In the genomic region with DNA sequence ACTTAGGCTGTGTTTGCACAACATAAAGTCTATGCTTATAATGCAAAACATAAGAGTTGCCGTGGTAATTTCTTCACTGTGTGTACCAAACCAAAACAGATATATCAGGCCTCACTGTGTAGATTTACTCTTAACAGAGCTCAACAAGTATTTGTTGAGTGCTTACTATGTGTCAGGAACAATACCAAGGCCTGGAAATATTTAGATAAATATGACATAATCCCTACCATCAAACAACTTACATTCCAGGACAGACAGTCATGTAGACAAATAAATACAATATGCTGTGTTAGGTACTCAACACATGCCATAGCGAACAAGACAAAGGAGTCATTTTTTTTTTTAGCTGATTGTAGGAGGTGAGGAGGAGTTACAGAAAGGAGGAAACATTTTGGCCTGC, we compare ENCODE assay signal across 21 cellular contexts.
A peak's percentile ranks its signal among the peaks of the same experiment; 100 is the strongest.
DNase-seq lines count a peak whose midpoint lies in the region; ATAC-seq, FAIRE-seq and TF ChIP-seq lines count a peak whose summit lies in the region.
"Had no signal": no experiment of that assay in that cellular context is flagged by ENCODE, and none has a peak within 500 bp of the region (broad histone marks: within the 10 kb centered on the region; RNA-seq: fewer than 3 reads in every experiment).

No MANE protein-coding gene starts in this region.

- H2AFZ ChIP-seq in PC-3 (ENCODE audit: low read length) (peak overlapping the region; percentile 20; the same call in 1 of the 2 replicates), GM23338 (no peak overlapping the region)

- H3K27ac Mint-ChIP-seq in activated naive CD8-positive, alpha-beta T cell treated with anti-CD3 and anti-CD28 coated beads for 36 hours = no peak overlapping the region
- H3K27ac Mint-ChIP-seq in stimulated activated naive B cell treated with anti-CD40 and anti-IgM and Interleukin-4, amounts not matched to agents 10 μg/mL and 1 μg/mL and 100 μg/mL, for 72 hours = no peak overlapping the region
- H3K27ac Mint-ChIP-seq in GM23338 = no peak overlapping the region
- H3K27ac Mint-ChIP-seq: activated CD4-positive, alpha-beta T cell treated with anti-CD3 and anti-CD28 coated beads for 36 hours; activated naive CD8-positive, alpha-beta T cell treated with anti-CD3 and anti-CD28 coated beads, Interleukin-2, amount 10 ng/mL, durations not matched to agents 7 days and 5 days; HFFc6; progenitor cell of endocrine pancreas; stimulated activated naive CD8-positive, alpha-beta T cell treated with anti-CD3 and anti-CD28 coated beads, Interleukin-15, Interleukin-2, amounts not matched to agents 100 ng/mL and 50 ng/mL, for 24 hours; T-helper 2 cell treated with Interferon-gamma antibody and Interleukin-4, amounts not matched to agents 5 μg/mL and 100 μg/mL, for 36 hours had no signal

- H3K9me3 ChIP-seq in PC-3 (ENCODE audit: low read length) = no peaks in the 10 kb centered on the region
- H3K9me3 ChIP-seq in mucosa of descending colon = no peaks in the 10 kb centered on the region
- H3K9me3 ChIP-seq: heart left ventricle, thoracic aorta had no signal

- H3K4me2 ChIP-seq in PC-3 (ENCODE audit: low read length) (no peak overlapping the region), GM23338 (no peak overlapping the region)

- no peaks in the 10 kb centered on the region for H3K27me3 Mint-ChIP-seq in activated naive CD8-positive, alpha-beta T cell treated with anti-CD3 and anti-CD28 coated beads for 36 hours
- no peaks in the 10 kb centered on the region for H3K27me3 Mint-ChIP-seq in stimulated activated naive B cell treated with anti-CD40 and anti-IgM and Interleukin-4, amounts not matched to agents 10 μg/mL and 1 μg/mL and 100 μg/mL, for 72 hours
- no peaks in the 10 kb centered on the region for H3K27me3 Mint-ChIP-seq in GM23338 (ENCODE audit: insufficient read depth, low read depth, poor library complexity)
- H3K27me3 Mint-ChIP-seq: activated CD4-positive, alpha-beta T cell treated with anti-CD3 and anti-CD28 coated beads for 36 hours; activated naive CD8-positive, alpha-beta T cell treated with anti-CD3 and anti-CD28 coated beads, Interleukin-2, amount 10 ng/mL, durations not matched to agents 7 days and 5 days; progenitor cell of endocrine pancreas; stimulated activated naive CD8-positive, alpha-beta T cell treated with anti-CD3 and anti-CD28 coated beads, Interleukin-15, Interleukin-2, amounts not matched to agents 100 ng/mL and 50 ng/mL, for 24 hours had no signal

- H3K4me1 ChIP-seq in PC-3 (ENCODE audit: insufficient read depth, low read length) = peaks cover 16% of the 10 kb centered on the region; the same call in 1 of the 2 replicates
- H3K4me1 ChIP-seq in mucosa of descending colon (ENCODE audit: low read depth) = no peaks in the 10 kb centered on the region
- peaks cover 7% of the 10 kb centered on the region; the same call in 1 of the 2 replicates for H3K4me1 ChIP-seq in GM23338 (ENCODE audit: insufficient read depth)
- H3K4me1 ChIP-seq: heart left ventricle had no signal

- in situ Hi-C loops in ACHN (cut with HindIII; ENCODE audit: low pct_ligation_motif_present, low pct_unique_long_range_greater_than_20kb, low sequenced_read_pairs) = no loop called here

- H3K4me3 Mint-ChIP-seq in activated naive CD8-positive, alpha-beta T cell treated with anti-CD3 and anti-CD28 coated beads for 36 hours = no peak overlapping the region
- H3K4me3 Mint-ChIP-seq in stimulated activated naive B cell treated with anti-CD40 and anti-IgM and Interleukin-4, amounts not matched to agents 10 μg/mL and 1 μg/mL and 100 μg/mL, for 72 hours = no peak overlapping the region
- no peak overlapping the region for H3K4me3 Mint-ChIP-seq in GM23338
- H3K4me3 Mint-ChIP-seq: activated CD4-positive, alpha-beta T cell treated with anti-CD3 and anti-CD28 coated beads for 36 hours; activated naive CD8-positive, alpha-beta T cell treated with anti-CD3 and anti-CD28 coated beads, Interleukin-2, amount 10 ng/mL, durations not matched to agents 7 days and 5 days; HFFc6; stimulated activated naive CD8-positive, alpha-beta T cell treated with anti-CD3 and anti-CD28 coated beads, Interleukin-15, Interleukin-2, amounts not matched to agents 100 ng/mL and 50 ng/mL, for 24 hours; T-helper 2 cell treated with Interferon-gamma antibody and Interleukin-4, amounts not matched to agents 5 μg/mL and 100 μg/mL, for 36 hours had no signal

- CTCF ChIA-PET in PC-3 (lab: Charles Lee) = no interaction called here

- H3K36me3 Mint-ChIP-seq in activated naive CD8-positive, alpha-beta T cell treated with anti-CD3 and anti-CD28 coated beads for 36 hours = no peaks in the 10 kb centered on the region
- H3K36me3 Mint-ChIP-seq in stimulated activated naive B cell treated with anti-CD40 and anti-IgM and Interleukin-4, amounts not matched to agents 10 μg/mL and 1 μg/mL and 100 μg/mL, for 72 hours = no peaks in the 10 kb centered on the region
- H3K36me3 Mint-ChIP-seq in GM23338 (ENCODE audit: low read depth) = no peaks in the 10 kb centered on the region
- H3K36me3 Mint-ChIP-seq: activated naive CD8-positive, alpha-beta T cell treated with anti-CD3 and anti-CD28 coated beads, Interleukin-2, amount 10 ng/mL, durations not matched to agents 7 days and 5 days had no signal

- no peak overlapping the region for H3K9ac ChIP-seq in PC-3 (ENCODE audit: low read length)

- DNase-seq in H4 (ENCODE audit: low spot score) = peak; percentile 10
- peak; percentile 72 for DNase-seq in PC-3
- DNase-seq in bronchial epithelial cell (ENCODE audit: low read depth) = peak; percentile 94
- DNase-seq in mucosa of descending colon = no peak
- no peak for DNase-seq in activated naive CD8-positive, alpha-beta T cell treated with anti-CD3 and anti-CD28 coated beads for 36 hours
- DNase-seq in stimulated activated naive B cell treated with anti-CD40 and anti-IgM and Interleukin-4, amounts not matched to agents 10 μg/mL and 1 μg/mL and 100 μg/mL, for 72 hours = no peak
- DNase-seq in ACHN = no peak
- no peak for DNase-seq in GM23338 (ENCODE audit: low spot score)
- DNase-seq: activated CD4-positive, alpha-beta T cell treated with anti-CD3 and anti-CD28 coated beads for 36 hours; activated naive CD8-positive, alpha-beta T cell treated with anti-CD3 and anti-CD28 coated beads, Interleukin-2, amount 10 ng/mL, durations not matched to agents 7 days and 5 days; activated T-cell treated with anti-CD3 and anti-CD28 coated beads for 4 hours; foreskin fibroblast; heart left ventricle; HFFc6; NCI-H1694 treated with DMSO at 0.1 percent for 48 hours; NCI-H82 had no signal

- TF ChIP-seq CTCF in PC-3 (conservative IDR thresholded peaks at IDR 0.05; ENCODE audit: low read depth, low read length) (no peak), bronchial epithelial cell (IDR thresholded peaks at IDR 0.05; ENCODE audit: insufficient read depth, low read length, severe bottlenecking) (no peak), mucosa of descending colon (IDR thresholded peaks at IDR 0.05) (no peak), GM23338 (conservative IDR thresholded peaks at IDR 0.05; ENCODE audit: low read depth in 2 of 2) (no peak)

- no peaks in the 10 kb centered on the region for H3K4me1 Mint-ChIP-seq in activated naive CD8-positive, alpha-beta T cell treated with anti-CD3 and anti-CD28 coated beads for 36 hours
- H3K4me1 Mint-ChIP-seq in stimulated activated naive B cell treated with anti-CD40 and anti-IgM and Interleukin-4, amounts not matched to agents 10 μg/mL and 1 μg/mL and 100 μg/mL, for 72 hours = no peaks in the 10 kb centered on the region
- H3K4me1 Mint-ChIP-seq in GM23338 = peaks cover 7% of the 10 kb centered on the region
- H3K4me1 Mint-ChIP-seq: activated CD4-positive, alpha-beta T cell treated with anti-CD3 and anti-CD28 coated beads for 36 hours; activated naive CD8-positive, alpha-beta T cell treated with anti-CD3 and anti-CD28 coated beads, Interleukin-2, amount 10 ng/mL, durations not matched to agents 7 days and 5 days had no signal

- intact Hi-C loops in PC-3 (cut with micrococcal nuclease) = loop anchor here (5.0 kb wide), 1 partner anchor 155 kb away; no protein-coding TSS in a partner anchor
- intact Hi-C loops in mucosa of descending colon (cut with DNase I, micrococcal nuclease) = no loop called here

- 0 out of 2 replicates have a peak overlapping the region, but pooled peaks have one; percentile 5 for H3K27ac ChIP-seq in PC-3 (ENCODE audit: low read length)
- H3K27ac ChIP-seq in GM23338 (ENCODE audit: low read depth) = no peak overlapping the region
- H3K27ac ChIP-seq: heart left ventricle, thoracic aorta had no signal

- no peaks in the 10 kb centered on the region for H3K79me2 ChIP-seq in PC-3 (ENCODE audit: low read length)
- H3K79me2 ChIP-seq in GM23338 (replicated peaks; ENCODE audit: insufficient read depth) = no peaks in the 10 kb centered on the region

- H3K9me2 ChIP-seq in PC-3 (replicated peaks; ENCODE audit: low read length) (no peaks in the 10 kb centered on the region), GM23338 (ENCODE audit: insufficient read depth) (no peaks in the 10 kb centered on the region)

- H3K4me3 ChIP-seq in PC-3 (ENCODE audit: low read length) (no peak overlapping the region), bronchial epithelial cell (ENCODE audit: low read depth, low read length) (no peak overlapping the region), mucosa of descending colon (no peak overlapping the region), GM23338 (no peak overlapping the region)
- H3K4me3 ChIP-seq: heart left ventricle, thoracic aorta had no signal

- no peaks in the 10 kb centered on the region for H3K27me3 ChIP-seq in PC-3 (ENCODE audit: low read length)
- no peaks in the 10 kb centered on the region for H3K27me3 ChIP-seq in bronchial epithelial cell (ENCODE audit: control insufficient read depth, insufficient read depth, low read length)
- no peaks in the 10 kb centered on the region for H3K27me3 ChIP-seq in GM23338 (ENCODE audit: insufficient read depth)
- H3K27me3 ChIP-seq: heart left ventricle had no signal

- ATAC-seq in PC-3 (peak; percentile 98), mucosa of descending colon (peak; percentile 54), GM23338 (no peak)
- ATAC-seq in stimulated activated naive B cell treated with anti-CD40 and anti-IgM and Interleukin-4, amounts not matched to agents 10 μg/mL and 1 μg/mL and 100 μg/mL, for 72 hours (replicated peaks) = no peak
- ATAC-seq: activated CD4-positive, alpha-beta T cell treated with anti-CD3 and anti-CD28 coated beads for 36 hours had no signal

- POLR2A ChIA-PET in PC-3 (lab: Charles Lee; ENCODE audit: unreplicated experiment) = interaction anchor here (0.5 to 0.7 kb wide), 4 partner anchors 19 to 628 kb away, joined by 3 to 5 read pairs (median 4); no protein-coding TSS in a partner anchor

- FAIRE-seq in bronchial epithelial cell (lab: Jason Lieb, UNC) = no peak
- FAIRE-seq: GM12891 had no signal

- H3F3A ChIP-seq in PC-3 (ENCODE audit: low read length, unreplicated experiment) (no peaks in the 10 kb centered on the region), GM23338 (replicated peaks; ENCODE audit: low read depth) (no peaks in the 10 kb centered on the region)

- H4K20me1 ChIP-seq in PC-3 (ENCODE audit: low read length) = no peaks in the 10 kb centered on the region
- H4K20me1 ChIP-seq in GM23338 (replicated peaks; ENCODE audit: insufficient read depth) = no peaks in the 10 kb centered on the region

- H3K36me3 ChIP-seq in PC-3 (ENCODE audit: low read depth, low read length) (no peaks in the 10 kb centered on the region), bronchial epithelial cell (ENCODE audit: control insufficient read depth, insufficient read depth, low read length) (no peaks in the 10 kb centered on the region), mucosa of descending colon (ENCODE audit: low read depth) (no peaks in the 10 kb centered on the region), GM23338 (ENCODE audit: insufficient read depth) (no peaks in the 10 kb centered on the region)
- H3K36me3 ChIP-seq: heart left ventricle, thoracic aorta had no signal

- BruUV-seq in PC-3 (replicated peaks; lab: Mats Ljungman, UMichigan) = no TSS peak

- H3K9me3 Mint-ChIP-seq in activated naive CD8-positive, alpha-beta T cell treated with anti-CD3 and anti-CD28 coated beads for 36 hours = no peaks in the 10 kb centered on the region
- peaks cover 0 to 1% of the 10 kb centered on the region in 2 donors for H3K9me3 Mint-ChIP-seq in stimulated activated naive B cell treated with anti-CD40 and anti-IgM and Interleukin-4, amounts not matched to agents 10 μg/mL and 1 μg/mL and 100 μg/mL, for 72 hours
- H3K9me3 Mint-ChIP-seq in GM23338 = no peaks in the 10 kb centered on the region
- H3K9me3 Mint-ChIP-seq: activated naive CD8-positive, alpha-beta T cell treated with anti-CD3 and anti-CD28 coated beads, Interleukin-2, amount 10 ng/mL, durations not matched to agents 7 days and 5 days had no signal

Comparison
In these comparisons a context has a peak if more than half of its experiments do, and no peak if none do; other contexts are left out.
1. DNase-seq: peak in H4 (single experiment), PC-3 (single experiment) and bronchial epithelial cell (single experiment); none in mucosa of descending colon (0 of 3), activated naive CD8-positive, alpha-beta T cell treated with anti-CD3 and anti-CD28 coated beads for 36 hours (single experiment), stimulated activated naive B cell treated with anti-CD40 and anti-IgM and Interleukin-4, amounts not matched to agents 10 μg/mL and 1 μg/mL and 100 μg/mL, for 72 hours (single experiment), ACHN (single experiment) and GM23338 (single experiment).
2. ATAC-seq: peak in PC-3 (single experiment) and mucosa of descending colon (single experiment); none in stimulated activated naive B cell treated with anti-CD40 and anti-IgM and Interleukin-4, amounts not matched to agents 10 μg/mL and 1 μg/mL and 100 μg/mL, for 72 hours (0 of 2) and GM23338 (single experiment).